ENCODE assay signal across 8 cellular contexts in the genomic region with DNA sequence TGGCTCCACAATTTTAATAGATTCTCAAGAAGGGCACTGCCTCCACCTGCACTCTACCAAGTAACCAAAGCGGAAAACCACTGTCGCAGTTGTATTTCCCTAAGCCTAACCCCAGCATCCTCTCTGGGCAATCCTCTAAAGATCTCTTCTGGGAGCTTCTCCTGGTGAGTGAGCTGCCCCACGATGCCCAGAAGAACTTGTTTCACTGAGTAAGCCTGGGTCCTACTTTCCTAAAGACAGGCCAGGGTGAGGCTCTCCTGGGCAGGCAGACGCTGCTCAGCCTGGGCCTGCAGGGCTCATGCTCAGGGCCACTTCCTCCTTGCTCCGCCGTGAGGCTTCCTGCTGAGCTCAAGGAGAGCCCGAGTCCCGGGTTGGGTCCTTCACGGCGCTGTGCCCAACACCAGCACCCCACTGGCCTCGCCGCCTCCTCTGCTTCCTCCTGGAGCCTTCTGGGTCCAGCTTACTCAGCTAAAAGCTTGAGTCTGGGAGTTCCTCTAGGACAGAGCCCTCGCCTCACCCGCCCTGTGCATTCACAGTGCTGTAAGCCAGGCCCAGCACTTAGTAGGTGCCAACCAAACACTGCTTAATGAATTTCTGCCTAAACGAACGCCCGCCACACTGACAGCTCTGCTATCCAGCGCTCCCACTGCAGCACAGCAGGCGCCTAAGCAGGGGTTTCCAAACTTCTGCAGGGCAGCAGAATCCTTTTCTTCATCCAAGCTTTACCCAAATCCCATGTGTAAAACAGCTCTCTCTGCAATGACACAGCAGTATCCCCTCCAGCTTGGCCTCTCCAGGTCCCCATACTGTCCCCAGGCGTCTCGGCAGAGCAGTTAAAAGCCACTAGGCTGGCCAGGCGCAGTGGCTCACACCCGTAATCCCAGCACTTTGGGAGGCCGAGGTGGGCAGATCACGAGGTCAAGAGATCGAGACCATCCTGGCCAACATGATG. TPM values are rescaled to one million over a fixed set of nuclear protein-coding genes. Genes with fewer than 3 reads are reported as not detected.
A peak's percentile ranks its signal among the peaks of the same experiment; 100 is the strongest.
DNase-seq lines count a peak whose midpoint lies in the region; ATAC-seq, FAIRE-seq and TF ChIP-seq lines count a peak whose summit lies in the region.

No MANE protein-coding gene starts in this region.

- FAIRE-seq in GM12878 (lab: Jason Lieb, UNC): peak; percentile 54

- CTCF ChIA-PET in GM12878 (lab: Yijun Ruan, JAX): interaction anchor here (0.7 to 2.8 kb wide), 8 partner anchors 10 to 120 kb away, joined by 3 to 25 read pairs (median 7); partner anchors contain the start of gene RPLP0
- CTCF ChIA-PET in Calu3 (lab: Charles Lee): no interaction called here

- TF ChIP-seq EP300 in GM12878 (IDR thresholded peaks at IDR 0.05; ENCODE audit: borderline replicate concordance in 1 of 2, control insufficient read depth in 1 of 2, low read depth in 2 of 2, low read length in 2 of 2): no peak

- DNase-seq in SKM-1 treated with dmso at 0.1 percent for 144 hours (lab: John Stamatoyannopoulos, UW; ENCODE audit: unreplicated experiment) (peak; percentile 64), GM12878 (ENCODE audit: low read depth, low spot score) (no peak), nephron progenitor cell (no peak), prostate gland (ENCODE audit: low spot score) (no peak), Calu3 (no peak), DMS79 treated with DMSO at 0.1 percent for 48 hours (lab: John Stamatoyannopoulos, UW) (no peak)

- H3K9me3 Mint-ChIP-seq in nephron progenitor cell (no peaks in the 10 kb centered on the region), Calu3 (ENCODE audit: low read depth, unreplicated experiment) (no peaks in the 10 kb centered on the region)

- intact Hi-C loops in GM12878 (cut with micrococcal nuclease; ENCODE audit: unreplicated experiment) (loop anchor here (2.0 to 10.0 kb wide), 2 partner anchors 24 to 154 kb away; partner anchors contain the start of gene PXN), prostate gland (cut with DNase I) (no loop called here), Calu3 (cut with micrococcal nuclease; ENCODE audit: unreplicated experiment) (no loop called here)

- BruUV-seq in GM12878 (replicated peaks; lab: Mats Ljungman, UMichigan) (no TSS peak), Calu3 (replicated peaks; lab: Mats Ljungman, UMichigan) (no TSS peak)

- H3K27me3 Mint-ChIP-seq in nephron progenitor cell (ENCODE audit: low read depth, poor library complexity) (peaks cover 3% of the 10 kb centered on the region), Calu3 (ENCODE audit: unreplicated experiment) (no peaks in the 10 kb centered on the region)

- peak; percentile 75 for ATAC-seq in GM18511 (IDR thresholded peaks at IDR 0.05; ENCODE audit: unreplicated experiment)
- ATAC-seq in HG02870 (IDR thresholded peaks at IDR 0.05; ENCODE audit: unreplicated experiment): peak; percentile 57
- peak; percentile 92 for ATAC-seq in GM12878

- TF ChIP-seq CTCF in GM12878 (IDR thresholded peaks at IDR 0.05 in 2 of 3, conservative IDR thresholded peaks at IDR 0.05 in 1 of 3; ENCODE audit: control insufficient read depth in 2 of 3, extremely low read depth in 1 of 3, insufficient read depth in 1 of 3, low read depth in 3 of 3, low read length in 3 of 3) (0 out of 6 replicates have a peak, but pooled peaks have one; percentile 4 to 12 (median 8)), nephron progenitor cell (IDR thresholded peaks at IDR 0.05) (no peak), prostate gland (IDR thresholded peaks at IDR 0.05) (no peak), Calu3 (IDR thresholded peaks at IDR 0.05; ENCODE audit: unreplicated experiment) (no peak)

- H3K9me3 ChIP-seq in GM12878 (replicated peaks; ENCODE audit: control insufficient read depth, insufficient read depth, low read length) (no peaks in the 10 kb centered on the region), prostate gland (no peaks in the 10 kb centered on the region)

- H3K79me2 ChIP-seq in GM12878 (ENCODE audit: control insufficient read depth, insufficient read depth, low read length): peaks cover 84% of the 10 kb centered on the region

- H3K4me1 ChIP-seq in GM12878 (ENCODE audit: control insufficient read depth, insufficient read depth, low read length) (peaks cover 49% of the 10 kb centered on the region), prostate gland (replicated peaks) (peaks cover 7% of the 10 kb centered on the region)

- H3K27me3 ChIP-seq in GM12878 (replicated peaks in 1 of 2; ENCODE audit: control insufficient read depth in 2 of 2, insufficient read depth in 2 of 2, low read length in 1 of 2) (no peaks in the 10 kb centered on the region), prostate gland (replicated peaks; ENCODE audit: insufficient read depth) (no peaks in the 10 kb centered on the region)

- H3K4me3 Mint-ChIP-seq in nephron progenitor cell: no peak overlapping the region
- H3K4me3 Mint-ChIP-seq in Calu3 (ENCODE audit: low read depth, unreplicated experiment): no peak overlapping the region

- H3K27ac Mint-ChIP-seq in nephron progenitor cell (peak overlapping the region; percentile 90), Calu3 (ENCODE audit: unreplicated experiment) (no peak overlapping the region)

- H3K27ac ChIP-seq in GM12878 (ENCODE audit: control insufficient read depth, insufficient read depth): peak overlapping the region; percentile 56
- no peak overlapping the region for H3K27ac ChIP-seq in prostate gland

- H2AFZ ChIP-seq in GM12878 (ENCODE audit: control insufficient read depth, low read depth, low read length): no peak overlapping the region

- peaks cover 16% of the 10 kb centered on the region for H4K20me1 ChIP-seq in GM12878 (ENCODE audit: control insufficient read depth, insufficient read depth)

- in situ Hi-C loops in GM12878 (cut with MboI): no loop called here

- SMC1A ChIA-PET in GM12878 (lab: Charles Lee; ENCODE audit: uncharacterized antibody, unreplicated experiment): interaction anchor here (0.7 to 3.9 kb wide), 16 partner anchors 9 to 117 kb away, joined by 3 to 29 read pairs (median 4); partner anchors contain the start of gene RPLP0

- H3K36me3 Mint-ChIP-seq in nephron progenitor cell (ENCODE audit: low read depth): peaks cover 49% of the 10 kb centered on the region
- peaks cover 40% of the 10 kb centered on the region for H3K36me3 Mint-ChIP-seq in Calu3 (ENCODE audit: insufficient read depth, unreplicated experiment)

- H3K4me2 ChIP-seq in GM12878 (ENCODE audit: control insufficient read depth, insufficient read depth): peak overlapping the region; percentile 87

- TF ChIP-seq POLR2A in GM12878 (IDR thresholded peaks at IDR 0.05; ENCODE audit: low read depth, low read length): peak; percentile 3
- TF ChIP-seq POLR2A in prostate gland (IDR thresholded peaks at IDR 0.05): no peak

- POLR2A ChIA-PET in GM12878 (lab: Charles Lee): interaction anchor here (0.6 to 2.1 kb wide), 12 partner anchors 8 to 1906 kb away, joined by 3 to 10 read pairs (median 5); partner anchors contain the start of gene RPLP0

- peak overlapping the region; percentile 62 for H3K4me3 ChIP-seq in GM12878
- H3K4me3 ChIP-seq in prostate gland: no peak overlapping the region

- peak overlapping the region; percentile 53 for H3K9ac ChIP-seq in GM12878 (ENCODE audit: control insufficient read depth, insufficient read depth, low read length)

- peaks cover 56% of the 10 kb centered on the region for H3K4me1 Mint-ChIP-seq in nephron progenitor cell
- peaks cover 15% of the 10 kb centered on the region for H3K4me1 Mint-ChIP-seq in Calu3 (ENCODE audit: low read depth, unreplicated experiment)

- WGBS in GM12878 (ENCODE audit: insufficient coverage, insufficient replicate concordance, low lambda C conversion rate, missing lambda C conversion rate): 16% methylated on average over 26 of the region's 26 CpGs
- WGBS in prostate gland: 79% methylated on average over 25 of the region's 26 CpGs

- H3K36me3 ChIP-seq in GM12878 (ENCODE audit: control insufficient read depth in 2 of 2, insufficient read depth in 2 of 2, low read length in 1 of 2) (peaks cover 8 to 17% of the 10 kb centered on the region in 2 experiments), prostate gland (no peaks in the 10 kb centered on the region)

- RAD21 ChIA-PET in GM12878 (lab: Charles Lee; ENCODE audit: unreplicated experiment): interaction anchor here (0.6 to 3.4 kb wide), 14 partner anchors 9 to 187 kb away, joined by 3 to 29 read pairs (median 5); partner anchors contain the start of genes PXN and RPLP0

- TF ChIP-seq RAD21 in GM12878 (IDR thresholded peaks at IDR 0.05; ENCODE audit: insufficient read depth, low read depth, low read length): 0 out of 2 replicates have a peak, but pooled peaks have one; percentile 10

TF ChIP-seq in GM12878, 131 proteins besides CTCF, POLR2A, EP300 and RAD21 (continues in another document):
- TF ChIP-seq ETV6 (conservative IDR thresholded peaks at IDR 0.05 in 1 of 2, IDR thresholded peaks at IDR 0.05 in 1 of 2; ENCODE audit: borderline replicate concordance in 1 of 2, low read depth in 1 of 2): 0 out of 4 replicates have a peak, but pooled peaks of 1 of the 2 experiments have one; percentile 27

RNA-seq across cellular contexts. Expression of gene RAB35, which starts 5.7 kb away (rescaled TPM):
- 17.3 and 17.4 TPM in 2 replicates for total RNA-seq in GM12878 (2013; cell fraction: nucleolus; rRNA removed)
- total RNA-seq in GM12878 (2014; rRNA removed) (50.6 and 57.2 TPM in 2 replicates), GM12878 (2014; rRNA removed; fragmentation: Illumina TruSeq; extraction: Trizol) (33.1 and 37.3 TPM in 2 replicates), GM12878 (2021) (89.4 and 99.2 TPM in 2 replicates), prostate gland (10 to 100 TPM; 26.6 to 41.1 TPM), Calu3 (2022) (68.2 and 75.4 TPM in 2 replicates)
- polyA plus RNA-seq in GM12878 (2011; ENCODE audit: low read depth): 30.2 TPM
- polyA plus RNA-seq in GM12878 (2011; rRNA removed) (68.7 and 87.1 TPM in 2 replicates), GM12878 (2014; fragmentation: Illumina TruSeq; extraction: Trizol) (28.9 and 44.7 TPM in 2 replicates), GM12878 (2014; fragmentation: Nextera tagmentation; extraction: Ambion mirVana) (1 to 10 TPM in 1 of 2 experiments, under 1 TPM in 1; 0.76 to 2.0 TPM), GM12878 (2014; rRNA removed) (73.0 and 78.9 TPM in 2 replicates), GM12878 (2016; fragmentation: Nextera tagmentation; extraction: Ambion mirVana) (10 to 100 TPM; 42.4 to 42.9 TPM)
- polyA plus RNA-seq in GM12878 (2011; cell fraction: cytosol; rRNA removed): 67.3 and 76.1 TPM in 2 replicates
- polyA plus RNA-seq in GM12878 (2011; cell fraction: nucleus; rRNA removed): 75.4 and 101 TPM in 2 replicates
- 56.3 and 69.3 TPM in 2 replicates for polyA plus RNA-seq in GM12878 (2012)
- polyA minus RNA-seq in GM12878 (2011; rRNA and poly(A)+ RNA removed): 59.2 and 76.6 TPM in 2 replicates
- polyA minus RNA-seq in GM12878 (2011; cell fraction: cytosol; rRNA and poly(A)+ RNA removed): 26.9 and 27.4 TPM in 2 replicates
- polyA minus RNA-seq in GM12878 (2011; cell fraction: nucleus; rRNA and poly(A)+ RNA removed): 8.9 and 19.6 TPM in 2 replicates

Comparison
In these comparisons a context has a peak if more than half of its experiments do, and no peak if none do; other contexts are left out.
1. CTCF ChIP-seq: peak in GM12878 (3 of 3); none in nephron progenitor cell (single experiment), prostate gland (0 of 4) and Calu3 (single experiment).
2. Peak in every context shown above with its lines, with median percentiles within 50 percentile points of each other: ATAC-seq.